In the genomic region with DNA sequence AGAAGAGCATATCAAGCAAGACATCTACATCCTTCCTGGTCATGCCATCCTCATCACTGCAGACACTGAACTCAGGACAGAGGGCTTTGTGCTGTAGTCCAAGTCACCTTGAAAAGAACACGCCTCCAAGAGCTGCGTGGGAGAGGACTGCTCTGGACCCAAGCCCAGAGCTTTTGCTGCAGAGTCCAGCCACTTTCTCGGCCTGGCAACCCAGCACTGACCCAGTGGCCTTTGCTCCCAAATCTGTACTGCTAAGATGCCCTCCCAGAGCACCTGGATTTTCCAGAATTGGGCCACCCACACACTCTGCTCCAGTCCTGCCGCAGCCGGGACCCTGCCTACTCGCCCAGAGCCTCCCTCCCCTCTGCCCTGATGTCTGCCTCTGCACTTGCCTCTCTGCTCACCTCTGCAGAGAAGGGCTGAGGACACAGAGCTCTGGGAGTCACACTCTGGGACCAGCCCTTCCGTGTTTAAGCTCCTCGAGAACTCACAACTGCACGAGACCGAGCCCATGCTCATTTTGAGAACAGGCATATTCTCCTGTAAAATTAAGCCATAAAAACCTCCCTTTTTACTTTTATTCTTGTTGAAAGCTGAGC, we compare ENCODE assay signal across 14 cellular contexts.
"Had no signal": no experiment of that assay in that cellular context is flagged by ENCODE, and none has a peak within 500 bp of the region (broad histone marks: within the 10 kb centered on the region; RNA-seq: fewer than 3 reads in every experiment).

No MANE protein-coding gene starts in this region.

- H3K4me1 Mint-ChIP-seq: activated CD4-positive, alpha-beta memory T cell treated with anti-CD3 and anti-CD28 coated beads, Interleukin-2, amount 10 ng/mL, durations not matched to agents 7 days and 5 days; natural killer cell had no signal

- FAIRE-seq: colon, endothelial cell of umbilical vein, keratinocyte, small intestine had no signal

- H3K27ac Mint-ChIP-seq: activated CD4-positive, alpha-beta memory T cell treated with anti-CD3 and anti-CD28 coated beads, Interleukin-2, amount 10 ng/mL, durations not matched to agents 7 days and 5 days; activated naive CD8-positive, alpha-beta T cell; natural killer cell had no signal

- DNase-seq: activated CD4-positive, alpha-beta memory T cell treated with anti-CD3 and anti-CD28 coated beads, Interleukin-2, amount 10 ng/mL, durations not matched to agents 7 days and 5 days; activated gamma-delta T cell; activated T-cell treated with anti-CD3 and anti-CD28 coated beads, Interleukin-2, amount 50 U/mL, for 48 hours; anterior cingulate cortex; effector CD4-positive, alpha-beta T cell; foreskin keratinocyte; natural killer cell; small intestine; T-helper 9 cell; upper lobe of left lung had no signal

- H3K4me3 ChIP-seq: upper lobe of left lung had no signal

- H3K9me3 ChIP-seq: upper lobe of left lung had no signal

- H3K4me1 ChIP-seq: foreskin keratinocyte, upper lobe of left lung had no signal

- H3K9me3 Mint-ChIP-seq: activated CD4-positive, alpha-beta memory T cell treated with anti-CD3 and anti-CD28 coated beads, Interleukin-2, amount 10 ng/mL, durations not matched to agents 7 days and 5 days; natural killer cell had no signal

- H3K27me3 Mint-ChIP-seq: activated CD4-positive, alpha-beta memory T cell treated with anti-CD3 and anti-CD28 coated beads, Interleukin-2, amount 10 ng/mL, durations not matched to agents 7 days and 5 days; activated naive CD8-positive, alpha-beta T cell had no signal

- H3K4me3 Mint-ChIP-seq: activated CD4-positive, alpha-beta memory T cell treated with anti-CD3 and anti-CD28 coated beads, Interleukin-2, amount 10 ng/mL, durations not matched to agents 7 days and 5 days; activated naive CD8-positive, alpha-beta T cell; natural killer cell had no signal

- H3K36me3 Mint-ChIP-seq: activated naive CD8-positive, alpha-beta T cell; natural killer cell had no signal

- H3K27ac ChIP-seq: foreskin keratinocyte, upper lobe of left lung had no signal

- H3K27me3 ChIP-seq: foreskin keratinocyte, upper lobe of left lung had no signal

- ATAC-seq: foreskin keratinocyte, natural killer cell had no signal
